In the genomic region with DNA sequence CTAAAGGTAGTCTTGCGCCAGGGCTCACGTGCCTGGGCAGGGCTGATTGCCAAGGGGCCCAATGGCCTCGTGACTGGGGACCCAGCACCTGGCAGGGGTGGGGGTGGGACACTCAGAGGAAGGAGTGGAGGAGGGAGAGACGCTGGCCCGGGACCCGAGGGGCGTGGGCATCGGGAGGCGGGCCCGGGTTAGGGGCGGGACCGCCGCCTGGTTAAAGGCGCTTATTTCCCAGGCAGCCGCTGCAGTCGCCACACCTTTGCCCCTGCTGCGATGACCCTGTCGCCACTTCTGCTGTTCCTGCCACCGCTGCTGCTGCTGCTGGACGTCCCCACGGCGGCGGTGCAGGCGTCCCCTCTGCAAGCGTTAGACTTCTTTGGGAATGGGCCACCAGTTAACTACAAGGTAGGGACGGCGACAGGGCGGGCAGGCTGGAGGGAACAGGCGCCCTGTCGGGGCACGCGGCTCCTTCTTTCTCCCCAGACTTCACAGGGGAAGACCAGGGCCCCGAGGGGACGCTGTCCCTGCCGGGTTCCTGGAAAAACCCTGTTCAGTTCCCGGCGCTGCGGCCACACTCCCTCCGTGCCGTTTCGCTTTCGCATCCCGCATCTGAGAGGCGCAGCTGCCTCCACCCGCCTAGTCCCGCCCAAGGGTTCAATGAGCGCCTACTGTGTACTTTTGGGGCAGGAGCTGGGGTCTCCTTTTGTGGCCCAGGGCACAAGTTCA, we compare ENCODE assay signal across 8 cellular contexts. TPM values are rescaled to one million over a fixed set of nuclear protein-coding genes. Genes with fewer than 3 reads are reported as not detected.
A peak's percentile ranks its signal among the peaks of the same experiment; 100 is the strongest.
DNase-seq lines count a peak whose midpoint lies in the region; ATAC-seq and TF ChIP-seq lines count a peak whose summit lies in the region.

IFI30 (plus strand) TSS at position 242 of the 723 bp plus-strand sequence; CDS start at position 271, 29 bp downstream.

- intact Hi-C loops in left cardiac atrium (cut with DNase I), result no loop called here

- no peaks in the 10 kb centered on the region for H3K27me3 ChIP-seq in HL-60 (ENCODE audit: insufficient read depth, poor library complexity, severe bottlenecking)
- no peaks in the 10 kb centered on the region for H3K27me3 ChIP-seq in RWPE2 (ENCODE audit: insufficient read depth, poor library complexity, severe bottlenecking)
- H3K27me3 ChIP-seq in rectal smooth muscle tissue (ENCODE audit: control insufficient read depth, insufficient read depth, low read length), result no peaks in the 10 kb centered on the region

- H3K4me3 Mint-ChIP-seq in activated naive CD8-positive, alpha-beta T cell, result peak within 1 kb of the TSS; percentile 85

- H3K36me3 ChIP-seq in RWPE2 (ENCODE audit: low read depth), result peaks cover 7% of the 10 kb centered on the region
- peaks cover 3% of the 10 kb centered on the region for H3K36me3 ChIP-seq in rectal smooth muscle tissue (ENCODE audit: control insufficient read depth, insufficient read depth, low read length)

- H3K4me3 ChIP-seq in HL-60 (replicated peaks; ENCODE audit: insufficient read depth, low read length) (peak within 1 kb of the TSS; percentile 78), RWPE2 (ENCODE audit: severe bottlenecking) (peak within 1 kb of the TSS; percentile 57), rectal smooth muscle tissue (ENCODE audit: low read length) (peak within 1 kb of the TSS; percentile 82)

- H3K27ac Mint-ChIP-seq in activated naive CD8-positive, alpha-beta T cell, result peak within 1 kb of the TSS; percentile 34

- TF ChIP-seq CTCF in HL-60 (IDR thresholded peaks at IDR 0.05; ENCODE audit: insufficient read depth, low read length) (no peak), RWPE2 (IDR thresholded peaks at IDR 0.05; ENCODE audit: poor library complexity, severe bottlenecking) (no peak)

- no peaks in the 10 kb centered on the region for H3K9me3 ChIP-seq in RWPE2 (ENCODE audit: severe bottlenecking)

- H3K4me1 ChIP-seq in RWPE2 (ENCODE audit: insufficient read depth, poor library complexity, severe bottlenecking) (peaks cover 3% of the 10 kb centered on the region), rectal smooth muscle tissue (ENCODE audit: control insufficient read depth, insufficient read depth, low read length) (peaks cover 3% of the 10 kb centered on the region)

- H3K27me3 Mint-ChIP-seq in activated naive CD8-positive, alpha-beta T cell, result no peaks in the 10 kb centered on the region

- peak within 1 kb of the TSS; percentile 39 for H3K9ac ChIP-seq in rectal smooth muscle tissue (ENCODE audit: low read length)

- H3K36me3 Mint-ChIP-seq in activated naive CD8-positive, alpha-beta T cell, result no peaks in the 10 kb centered on the region

- peak within 1 kb of the TSS; percentile 89 for H3K27ac ChIP-seq in HL-60 (replicated peaks)
- no peak within 1 kb of the TSS for H3K27ac ChIP-seq in RWPE2 (ENCODE audit: poor library complexity, severe bottlenecking)
- H3K27ac ChIP-seq in rectal smooth muscle tissue (ENCODE audit: low read depth, low read length), result no peak within 1 kb of the TSS

- H3K9me3 Mint-ChIP-seq in activated naive CD8-positive, alpha-beta T cell (ENCODE audit: low read depth), result no peaks in the 10 kb centered on the region

- peak; percentile 78 for DNase-seq in COR-L47 (lab: John Stamatoyannopoulos, UW)
- DNase-seq in HL-60 (ENCODE audit: low read depth in 1 of 2, low spot score in 1 of 2), result peak; percentile 92 to 94
- no peak for DNase-seq in RWPE2 (ENCODE audit: low spot score)
- DNase-seq in left cardiac atrium, result peak; percentile 77
- DNase-seq in foreskin melanocyte, result no peak

- peaks cover 6% of the 10 kb centered on the region for H3K4me1 Mint-ChIP-seq in activated naive CD8-positive, alpha-beta T cell (ENCODE audit: low read depth)

- ATAC-seq in GM19372 (IDR thresholded peaks at IDR 0.05; ENCODE audit: low read depth, unreplicated experiment) (peak; percentile 46), RWPE2 (ENCODE audit: low read depth) (peak; percentile 79), left cardiac atrium (peak; percentile 77 to 82)

RNA-seq across cellular contexts. Expression of gene IFI30, which starts in this region (rescaled TPM):
- total RNA-seq in left cardiac atrium, result 10 to 100 TPM; 43.7 to 68.9 TPM

Comparison
In these comparisons a context has a peak if more than half of its experiments do, and no peak if none do; other contexts are left out.
1. DNase-seq: peak in COR-L47 (single experiment), HL-60 (2 of 2) and left cardiac atrium (single experiment); none in RWPE2 (single experiment) and foreskin melanocyte (single experiment).
2. Peak in every context shown above with its lines, with median percentiles within 50 percentile points of each other: ATAC-seq and H3K4me3 ChIP-seq.